In genomic region chr11:78079232-78080083, GRCh38 we compare ENCODE assay signal across 8 cellular contexts. TPM values are rescaled to one million over a fixed set of nuclear protein-coding genes. Genes with fewer than 3 reads are reported as not detected.
A peak's percentile ranks its signal among the peaks of the same experiment; 100 is the strongest.
DNase-seq lines count a peak whose midpoint lies in the region; ATAC-seq and TF ChIP-seq lines count a peak whose summit lies in the region.

Gene NDUFC2 (minus strand): TSS chr11:78079862. CDS start chr11:78079744, 118 bp downstream.

- TF ChIP-seq CTCF in dorsolateral prefrontal cortex (IDR thresholded peaks at IDR 0.05 in 54 of 56, conservative IDR thresholded peaks at IDR 0.05 in 2 of 56; ENCODE audit: low read depth in 1 of 56, partially characterized antibody in 56 of 56) (peak in 38 of 56 donors; percentile 4 to 58 (median 27)), liver (IDR thresholded peaks at IDR 0.05; ENCODE audit: low read depth, low read length, missing input control) (no peak)

- peak within 1 kb of the TSS; percentile 83 to 95 for H3K9ac ChIP-seq in liver (ENCODE audit: low read depth in 1 of 2, low read length in 2 of 2)

- H3K4me3 ChIP-seq in dorsolateral prefrontal cortex: peak within 1 kb of the TSS; percentile 65 to 100 (median 95)
- H3K4me3 ChIP-seq in liver (ENCODE audit: low read depth in 1 of 3, low read length in 3 of 3): peak within 1 kb of the TSS; percentile 81 to 92 (median 91)

- peak in 1 of 2 donors; percentile 60 for TF ChIP-seq RAD21 in liver (IDR thresholded peaks at IDR 0.05)

- H3K27ac ChIP-seq in dorsolateral prefrontal cortex (peak within 1 kb of the TSS in 58 of 59 donors; percentile 9 to 94 (median 82)), liver (ENCODE audit: low read depth in 1 of 2, low read length in 2 of 2) (peak within 1 kb of the TSS; percentile 87 to 91)

- H3K27me3 ChIP-seq in dorsolateral prefrontal cortex (no peaks in the 10 kb centered on the region), liver (ENCODE audit: control insufficient read depth in 4 of 4, insufficient read depth in 4 of 4, low read length in 3 of 4) (no peaks in the 10 kb centered on the region)

- under 1% methylated on average over 68 of the region's 68 CpGs for WGBS in liver

- H3K4me1 ChIP-seq in liver (ENCODE audit: control insufficient read depth in 4 of 4, insufficient read depth in 4 of 4, low read length in 3 of 4): peaks cover 12 to 48% (median 23%) of the 10 kb centered on the region in 4 donors

- H3K36me3 ChIP-seq in liver (ENCODE audit: control insufficient read depth in 4 of 4, insufficient read depth in 3 of 4, low read depth in 1 of 4, low read length in 3 of 4): no peaks in the 10 kb centered on the region

- intact Hi-C loops in dorsolateral prefrontal cortex (cut with DNase I): loop anchor here in 1 of 2 donors (10.0 kb wide), 1 partner anchor 495 kb away; the partner anchor contains the start of gene NARS2

- peak; percentile 77 for ATAC-seq in HG03439 (IDR thresholded peaks at IDR 0.05; ENCODE audit: unreplicated experiment)

- H3K9me3 ChIP-seq in liver (ENCODE audit: control insufficient read depth in 4 of 4, low read length in 3 of 4): no peaks in the 10 kb centered on the region

- TF ChIP-seq POLR2A in GM19099 (IDR thresholded peaks at IDR 0.05; ENCODE audit: extremely low read depth, insufficient read length, low read depth): peak; percentile 88

- DNase-seq in Ammon's horn (ENCODE audit: low spot score) (peak; percentile 89), NCI-H69 (lab: John Stamatoyannopoulos, UW) (peak; percentile 93), dorsolateral prefrontal cortex (peak; percentile 65 to 89 (median 78))
- DNase-seq in activated CD4-positive, alpha-beta T cell treated with anti-CD3 and anti-CD28 coated beads, Interleukin-2, amount 50 U/mL, for 4 hours: peak; percentile 54 to 60
- DNase-seq in stimulated activated CD4-positive, alpha-beta T cell treated with anti-CD3 and anti-CD28 coated beads, Interleukin-4, amount 100 ng/mL, for 1 hour: peak; percentile 70

TF ChIP-seq in liver, 16 proteins besides CTCF, POLR2A, EP300 and RAD21:
- no peak for TF ChIP-seq FOXA1 (IDR thresholded peaks at IDR 0.05)
- TF ChIP-seq GABPA (IDR thresholded peaks at IDR 0.05 in 1 of 2, conservative IDR thresholded peaks at IDR 0.05 in 1 of 2): peak; percentile 60 to 82
- TF ChIP-seq NR2F2 (IDR thresholded peaks at IDR 0.05): peak; percentile 18
- TF ChIP-seq ZBTB33 (IDR thresholded peaks at IDR 0.05): peak; percentile 45
- TF ChIP-seq ATF3 (IDR thresholded peaks at IDR 0.05): no peak
- TF ChIP-seq FOXA2 (IDR thresholded peaks at IDR 0.05): no peak
- TF ChIP-seq YY1 (IDR thresholded peaks at IDR 0.05): peak; percentile 81
- no peak for TF ChIP-seq JUND (IDR thresholded peaks at IDR 0.05)
- TF ChIP-seq HNF4A (conservative IDR thresholded peaks at IDR 0.05): peak in 1 of 2 donors; percentile 14
- TF ChIP-seq MAX (IDR thresholded peaks at IDR 0.05): peak; percentile 52
- no peak for TF ChIP-seq HNF4G (IDR thresholded peaks at IDR 0.05)
- peak; percentile 44 for TF ChIP-seq TAF1 (conservative IDR thresholded peaks at IDR 0.05)
- peak; percentile 15 to 32 for TF ChIP-seq RXRA (IDR thresholded peaks at IDR 0.05)
- peak; percentile 38 for TF ChIP-seq SP1 (IDR thresholded peaks at IDR 0.05)
- peak in 1 of 2 donors; percentile 38 for TF ChIP-seq EGR1 (IDR thresholded peaks at IDR 0.05; ENCODE audit: low read depth in 2 of 2)
- TF ChIP-seq REST (IDR thresholded peaks at IDR 0.05): peak; percentile 60

RNA-seq across cellular contexts. Expression of gene NDUFC2, which starts in this region (rescaled TPM):
- total RNA-seq in dorsolateral prefrontal cortex (100 to 1,000 TPM in 119 of 120 experiments, 10 to 100 TPM in 1; 96.0 to 258 (median 182) TPM), liver (100 to 1,000 TPM in 1 of 2 donors, 10 to 100 TPM in 1; 86.9 to 142 TPM)
- 100 to 1,000 TPM; 256 to 783 TPM for polyA plus RNA-seq in liver

Comparison
In these comparisons a context has a peak if more than half of its experiments do, and no peak if none do; other contexts are left out.
1. Peak in every context shown above with its lines: DNase-seq, ATAC-seq, H3K4me3 ChIP-seq and H3K27ac ChIP-seq.